In genomic region chr1:151593651-151594625, GRCh38 we compare ENCODE assay signal across 8 cellular contexts. TPM values are rescaled to one million over a fixed set of nuclear protein-coding genes. Genes with fewer than 3 reads are reported as not detected.
DNase-seq lines count a peak whose midpoint lies in the region; ATAC-seq and TF ChIP-seq lines count a peak whose summit lies in the region.

No MANE protein-coding gene starts in this region.

- no peak for DNase-seq in BJ (ENCODE audit: low read depth)
- DNase-seq in H4 (ENCODE audit: low spot score) = peak; percentile 32
- peak; percentile 81 for DNase-seq in NCI-H2171 (lab: John Stamatoyannopoulos, UW)
- DNase-seq in activated CD4-positive, alpha-beta T cell treated with anti-CD3 and anti-CD28 coated beads for 24 hours (ENCODE audit: low read depth in 2 of 2) = peak; percentile 75 to 78
- DNase-seq in cerebellar cortex (ENCODE audit: low spot score) = peak; percentile 82
- DNase-seq in left colon = peak; percentile 73 to 94
- peak; percentile 80 to 83 for DNase-seq in stimulated activated CD4-positive, alpha-beta T cell treated with anti-CD3 and anti-CD28 coated beads, Interleukin-4, amount 100 ng/mL, for 4 hours

- intact Hi-C loops in left colon (cut with DNase I, micrococcal nuclease) = loop anchor here in 1 of 2 donors (10.0 kb wide), 1 partner anchor 141 kb away; no protein-coding TSS in a partner anchor

- POLR2A ChIA-PET in BJ (lab: Charles Lee) = no interaction called here

- ATAC-seq in left colon (peak; percentile 98), GM18505 (IDR thresholded peaks at IDR 0.05; ENCODE audit: unreplicated experiment) (no peak)

- no peaks in the 10 kb centered on the region for H3K27me3 ChIP-seq in BJ (ENCODE audit: control insufficient read depth, insufficient read depth, low read length)

- CTCF ChIA-PET in BJ (lab: Yijun Ruan, JAX) = interaction anchor here (0.7 to 2.7 kb wide), 28 partner anchors 8 to 410 kb away, joined by 3 to 27 read pairs (median 4); partner anchors contain the start of gene SNX27

- H3K36me3 ChIP-seq in BJ (ENCODE audit: control insufficient read depth, insufficient read depth, low read length) = no peaks in the 10 kb centered on the region

- H3K4me3 ChIP-seq in BJ (ENCODE audit: low read depth, low read length) = no peak overlapping the region

- peak; percentile 97 for TF ChIP-seq CTCF in BJ (IDR thresholded peaks at IDR 0.05; ENCODE audit: insufficient read depth, low read depth, low read length)

- no peak for TF ChIP-seq POLR2A in GM18505 (IDR thresholded peaks at IDR 0.05; ENCODE audit: borderline replicate concordance, extremely low read depth, insufficient read depth, insufficient read length)

RNA-seq across cellular contexts. Expression of gene SNX27, which starts 17.9 kb away (rescaled TPM):
- polyA plus RNA-seq in BJ (2011; rRNA removed) = 7.0 and 10.4 TPM in 2 replicates
- 12.4 and 16.9 TPM in 2 replicates for polyA minus RNA-seq in BJ (2011; rRNA and poly(A)+ RNA removed)
- total RNA-seq in H4 (2014; rRNA removed; shearing (Covaris generic)) = 17.0 and 17.7 TPM in 2 replicates
- total RNA-seq in left colon = 10 to 100 TPM; 28.4 to 30.6 TPM

RNA-seq across cellular contexts. Expression of gene TUFT1, which starts 53.8 kb away (rescaled TPM):
- polyA plus RNA-seq in BJ (2011; rRNA removed) = 14.3 and 18.1 TPM in 2 replicates
- polyA minus RNA-seq in BJ (2011; rRNA and poly(A)+ RNA removed) = 11.9 and 14.9 TPM in 2 replicates
- total RNA-seq in H4 (2014; rRNA removed; shearing (Covaris generic)) = 4.1 and 4.5 TPM in 2 replicates
- 10 to 100 TPM; 19.7 to 30.2 TPM for total RNA-seq in left colon
